1 cellular context compared by ENCODE assay signal in the genomic region with DNA sequence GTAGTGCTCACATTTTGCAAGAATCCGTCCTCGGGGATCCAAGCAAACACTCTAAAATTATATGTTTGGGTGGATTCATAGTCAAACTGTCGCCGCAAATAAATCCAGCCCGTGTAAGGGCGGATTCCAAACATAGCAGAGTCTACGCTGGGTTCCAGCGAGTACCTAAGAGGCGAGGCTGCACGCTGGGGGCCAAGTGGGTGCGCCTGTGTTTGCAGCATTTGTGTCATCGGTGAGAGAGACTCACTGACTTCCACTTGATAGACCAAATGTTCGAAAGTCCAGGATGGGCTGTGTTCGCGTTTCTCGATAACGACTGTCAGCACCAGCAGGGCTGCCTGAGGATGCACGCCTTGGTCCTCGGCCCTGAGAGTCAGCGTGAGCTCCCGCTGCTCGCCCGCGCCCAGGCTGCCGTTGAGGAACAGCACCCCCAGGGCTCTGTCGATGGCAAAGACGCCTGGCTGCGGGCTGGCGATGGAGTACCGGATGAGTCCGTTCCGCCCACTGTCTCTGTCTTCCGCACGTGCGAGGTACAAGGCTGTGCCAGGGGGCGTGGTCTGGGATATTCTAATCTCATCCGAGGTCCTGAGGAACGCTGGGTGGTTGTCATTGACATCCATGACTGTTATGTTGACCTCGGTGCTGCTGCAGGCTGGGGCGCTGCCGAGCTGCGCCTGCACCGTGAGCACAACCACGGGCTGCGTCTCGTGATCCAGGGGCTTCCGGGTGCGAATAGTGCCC.
TF ChIP-seq lines count a peak whose summit lies in the region.

No MANE protein-coding gene starts in this region.

TF ChIP-seq in WTC11, 78 proteins besides CTCF, POLR2A, EP300 and RAD21 (continued from another document):
- TF ChIP-seq SP1 (CRISPR knock-in tag; conservative IDR thresholded peaks at IDR 0.05), result no peak
- TF ChIP-seq, protein P1, sequence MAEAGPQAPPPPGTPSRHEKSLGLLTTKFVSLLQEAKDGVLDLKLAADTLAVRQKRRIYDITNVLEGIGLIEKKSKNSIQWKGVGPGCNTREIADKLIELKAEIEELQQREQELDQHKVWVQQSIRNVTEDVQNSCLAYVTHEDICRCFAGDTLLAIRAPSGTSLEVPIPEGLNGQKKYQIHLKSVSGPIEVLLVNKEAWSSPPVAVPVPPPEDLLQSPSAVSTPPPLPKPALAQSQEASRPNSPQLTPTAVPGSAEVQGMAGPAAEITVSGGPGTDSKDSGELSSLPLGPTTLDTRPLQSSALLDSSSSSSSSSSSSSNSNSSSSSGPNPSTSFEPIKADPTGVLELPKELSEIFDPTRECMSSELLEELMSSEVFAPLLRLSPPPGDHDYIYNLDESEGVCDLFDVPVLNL (CRISPR knock-in tag; IDR thresholded peaks at IDR 0.05; ENCODE audit: borderline replicate concordance, low read depth), result no peak
